In the genomic region with DNA sequence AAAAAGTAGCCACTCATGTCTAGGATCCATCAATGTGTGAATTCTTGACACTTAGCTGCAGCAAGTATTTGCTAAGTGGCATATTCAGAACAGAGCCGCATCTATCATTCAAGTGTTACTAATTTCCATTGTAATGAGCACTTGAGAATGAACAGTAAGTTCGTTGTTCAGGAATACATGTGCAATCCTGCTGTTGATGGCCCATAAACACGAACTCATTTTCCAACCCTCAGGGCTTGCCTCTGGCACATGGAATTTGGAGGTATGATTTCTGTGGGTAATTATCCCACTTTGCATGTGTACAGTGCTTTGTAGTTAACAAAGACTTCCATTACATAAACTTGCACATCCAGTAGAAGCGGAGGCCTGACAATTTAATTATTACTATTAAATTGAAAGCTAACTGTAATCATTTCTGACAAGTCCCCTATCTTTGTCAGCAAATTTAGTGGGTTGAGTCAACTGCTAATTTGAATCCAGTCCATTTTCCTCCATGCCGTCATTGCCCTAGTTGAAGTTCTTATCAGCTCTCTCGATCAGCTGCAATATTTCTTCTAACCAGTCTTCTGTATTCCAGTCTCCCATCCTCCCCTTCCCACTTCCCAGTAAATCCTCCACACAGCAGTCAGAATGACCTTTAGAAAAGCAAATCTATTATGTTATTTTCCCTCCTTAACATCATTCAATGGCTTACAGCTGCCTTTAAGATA, we compare ENCODE assay signal across 24 cellular contexts.
DNase-seq lines count a peak whose midpoint lies in the region; ATAC-seq, FAIRE-seq and TF ChIP-seq lines count a peak whose summit lies in the region.
"Had no signal": no experiment of that assay in that cellular context is flagged by ENCODE, and none has a peak within 500 bp of the region (broad histone marks: within the 10 kb centered on the region; RNA-seq: fewer than 3 reads in every experiment).

No MANE protein-coding gene starts in this region.

- no peak for TF ChIP-seq CTCF in A549 (IDR thresholded peaks at IDR 0.05)

- no peak overlapping the region for H3K4me3 ChIP-seq in A549
- H3K4me3 ChIP-seq: vagina had no signal

- DNase-seq in A549 (ENCODE audit: low read depth in 1 of 2, low spot score in 1 of 2) (no peak), M059J (ENCODE audit: low read depth) (peak; percentile 31), NCI-H69 (lab: John Stamatoyannopoulos, UW) (peak; percentile 98), left kidney (ENCODE audit: low read depth, low spot score) (peak; percentile 23), EL (no peak)
- DNase-seq in activated CD4-positive, alpha-beta T cell treated with anti-CD3 and anti-CD28 coated beads for 4 hours: no peak
- DNase-seq: ACHN; activated CD4-positive, alpha-beta T cell treated with anti-CD3 and anti-CD28 coated beads, Interleukin-2, amount 10 ng/mL, durations not matched to agents 7 days and 5 days; activated CD8-positive, alpha-beta memory T cell treated with anti-CD3 and anti-CD28 coated beads, Interleukin-2, amount 10 ng/mL, durations not matched to agents 7 days and 5 days; aorta; DMS 273 treated with DMSO at 0.1 percent for 48 hours; KBM-7; naive thymus-derived CD8-positive, alpha-beta T cell; NCI-H2107; posterior cingulate gyrus; SIG-M5; substantia nigra; T-helper 17 cell had no signal

- ATAC-seq in A549: no peak
- no peak for ATAC-seq in HG03432 (IDR thresholded peaks at IDR 0.05; ENCODE audit: unreplicated experiment)
- no peak for ATAC-seq in GM18511 (IDR thresholded peaks at IDR 0.05; ENCODE audit: unreplicated experiment)
- ATAC-seq: activated CD8-positive, alpha-beta memory T cell treated with anti-CD3 and anti-CD28 coated beads, Interleukin-2, amount 10 ng/mL, durations not matched to agents 7 days and 5 days; HCT116; left lobe of liver; naive thymus-derived CD8-positive, alpha-beta T cell; T-helper 17 cell had no signal

- TF ChIP-seq RAD21 in A549 (conservative IDR thresholded peaks at IDR 0.05 in 1 of 2, IDR thresholded peaks at IDR 0.05 in 1 of 2): no peak

- H3K27ac ChIP-seq in A549: no peak overlapping the region
- H3K27ac ChIP-seq: vagina had no signal

- POLR2A ChIA-PET in A549 (lab: Yijun Ruan, JAX): no interaction called here

- no peak for TF ChIP-seq EP300 in A549 (IDR thresholded peaks at IDR 0.05)

- TF ChIP-seq POLR2A in A549 (IDR thresholded peaks at IDR 0.05; ENCODE audit: low read length): no peak

- WGBS in A549 (ENCODE audit: missing lambda C conversion rate): 62% methylated on average over 6 of the region's 6 CpGs

- no peaks in the 10 kb centered on the region for H3K9me3 ChIP-seq in A549
- H3K9me3 ChIP-seq: vagina had no signal

- H3K4me2 ChIP-seq in A549: no peak overlapping the region

- no peaks in the 10 kb centered on the region for H3K4me1 ChIP-seq in A549
- H3K4me1 ChIP-seq: vagina had no signal

- CTCF ChIA-PET in A549 (lab: Yijun Ruan, JAX): no interaction called here

- peak; percentile 28 for FAIRE-seq in A549 (lab: Jason Lieb, UNC)
- FAIRE-seq: G401.6 had no signal

TF ChIP-seq in A549, 52 proteins besides CTCF, POLR2A, EP300 and RAD21:
- no peak for TF ChIP-seq ZSCAN20 (CRISPR knock-in tag; IDR thresholded peaks at IDR 0.05)
- TF ChIP-seq KDM5A (IDR thresholded peaks at IDR 0.05): no peak
- TF ChIP-seq, protein P1, sequence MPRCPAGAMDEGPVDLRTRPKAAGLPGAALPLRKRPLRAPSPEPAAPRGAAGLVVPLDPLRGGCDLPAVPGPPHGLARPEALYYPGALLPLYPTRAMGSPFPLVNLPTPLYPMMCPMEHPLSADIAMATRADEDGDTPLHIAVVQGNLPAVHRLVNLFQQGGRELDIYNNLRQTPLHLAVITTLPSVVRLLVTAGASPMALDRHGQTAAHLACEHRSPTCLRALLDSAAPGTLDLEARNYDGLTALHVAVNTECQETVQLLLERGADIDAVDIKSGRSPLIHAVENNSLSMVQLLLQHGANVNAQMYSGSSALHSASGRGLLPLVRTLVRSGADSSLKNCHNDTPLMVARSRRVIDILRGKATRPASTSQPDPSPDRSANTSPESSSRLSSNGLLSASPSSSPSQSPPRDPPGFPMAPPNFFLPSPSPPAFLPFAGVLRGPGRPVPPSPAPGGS (IDR thresholded peaks at IDR 0.05): no peak
- TF ChIP-seq FOSB (CRISPR knock-in tag; IDR thresholded peaks at IDR 0.05): no peak
- no peak for TF ChIP-seq EHMT2 (IDR thresholded peaks at IDR 0.05; ENCODE audit: low read depth)
- TF ChIP-seq, protein P2, sequence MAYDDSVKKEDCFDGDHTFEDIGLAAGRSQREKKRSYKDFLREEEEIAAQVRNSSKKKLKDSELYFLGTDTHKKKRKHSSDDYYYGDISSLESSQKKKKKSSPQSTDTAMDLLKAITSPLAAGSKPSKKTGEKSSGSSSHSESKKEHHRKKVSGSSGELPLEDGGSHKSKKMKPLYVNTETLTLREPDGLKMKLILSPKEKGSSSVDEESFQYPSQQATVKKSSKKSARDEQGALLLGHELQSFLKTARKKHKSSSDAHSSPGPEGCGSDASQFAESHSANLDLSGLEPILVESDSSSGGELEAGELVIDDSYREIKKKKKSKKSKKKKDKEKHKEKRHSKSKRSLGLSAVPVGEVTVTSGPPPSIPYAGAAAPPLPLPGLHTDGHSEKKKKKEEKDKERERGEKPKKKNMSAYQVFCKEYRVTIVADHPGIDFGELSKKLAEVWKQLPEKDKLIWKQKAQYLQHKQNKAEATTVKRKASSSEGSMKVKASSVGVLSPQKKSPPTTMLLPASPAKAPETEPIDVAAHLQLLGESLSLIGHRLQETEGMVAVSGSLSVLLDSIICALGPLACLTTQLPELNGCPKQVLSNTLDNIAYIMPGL (CRISPR knock-in tag; IDR thresholded peaks at IDR 0.05; ENCODE audit: borderline replicate concordance): no peak
- TF ChIP-seq HDAC2 (IDR thresholded peaks at IDR 0.05): no peak
- TF ChIP-seq EHF (CRISPR knock-in tag; IDR thresholded peaks at IDR 0.05): no peak
- no peak for TF ChIP-seq MAFK (IDR thresholded peaks at IDR 0.05; ENCODE audit: partially characterized antibody)

Comparison
In these comparisons a context has a peak if more than half of its experiments do, and no peak if none do; other contexts are left out.
1. DNase-seq: peak in M059J (single experiment), NCI-H69 (single experiment) and left kidney (single experiment); none in A549 (0 of 2), EL (single experiment) and activated CD4-positive, alpha-beta T cell treated with anti-CD3 and anti-CD28 coated beads for 4 hours (0 of 2).